Comparison of ENCODE assay signal across 15 cellular contexts in the genomic region with DNA sequence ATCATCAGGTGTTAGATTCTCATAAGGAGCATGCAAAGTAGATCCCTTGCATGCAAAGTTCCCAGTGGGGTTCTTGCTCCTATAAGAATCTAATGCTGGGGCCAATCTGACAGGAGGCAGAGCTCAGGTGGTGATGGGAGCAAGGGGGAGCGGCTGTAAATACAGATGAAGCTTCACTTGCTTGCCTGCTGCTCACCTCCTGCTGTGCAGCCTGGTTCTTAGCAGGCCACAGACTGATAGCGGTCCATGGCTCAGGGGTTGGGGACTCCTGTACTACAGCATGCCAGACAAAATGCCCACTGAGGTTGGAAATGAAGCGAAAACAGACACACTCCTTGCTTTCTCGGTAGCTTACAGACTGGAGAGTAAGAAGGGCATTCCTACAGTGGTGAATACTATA.
"Had no signal": no experiment of that assay in that cellular context is flagged by ENCODE, and none has a peak within 500 bp of the region (broad histone marks: within the 10 kb centered on the region; RNA-seq: fewer than 3 reads in every experiment).

No MANE protein-coding gene starts in this region.

- H3K4me1 Mint-ChIP-seq: stimulated activated naive CD8-positive, alpha-beta T cell treated with anti-CD3 and anti-CD28 coated beads, Interleukin-15, amount 100 ng/mL, for 72 hours had no signal

- H3K27me3 Mint-ChIP-seq: activated CD8-positive, alpha-beta T cell treated with anti-CD3 and anti-CD28 coated beads for 36 hours; stimulated activated naive CD8-positive, alpha-beta T cell treated with anti-CD3 and anti-CD28 coated beads, Interleukin-15, amount 100 ng/mL, for 72 hours had no signal

- ATAC-seq: activated CD8-positive, alpha-beta T cell treated with anti-CD3 and anti-CD28 coated beads for 36 hours; gastrocnemius medialis; stimulated activated naive CD8-positive, alpha-beta T cell treated with anti-CD3 and anti-CD28 coated beads, Interleukin-15, amount 100 ng/mL, for 72 hours; upper lobe of right lung had no signal

- H3K36me3 Mint-ChIP-seq: mesothelial cell of epicardium had no signal

- H3K36me3 ChIP-seq: ascending aorta, gastrocnemius medialis, upper lobe of right lung had no signal

- H3K4me3 ChIP-seq: ascending aorta, gastrocnemius medialis, hepatocyte, testis, upper lobe of right lung had no signal

- H3K27ac Mint-ChIP-seq: activated CD8-positive, alpha-beta T cell treated with anti-CD3 and anti-CD28 coated beads for 36 hours; activated T-helper 1 cell treated with anti-CD3 and anti-CD28 coated beads, Interleukin-12 subunit alpha, Interleukin-12 subunit beta, Interleukin-2, Interleukin-4 antibody, amounts not matched to agents 30 ng/mL and 10 ng/mL and 1 ng/mL, durations not matched to agents 14 hours and 24 hours and 36 hours; mesothelial cell of epicardium; T-helper 2 cell treated with Interferon-gamma antibody and Interleukin-4, amounts not matched to agents 5 μg/mL and 100 μg/mL, for 36 hours had no signal

- H3K4me1 ChIP-seq: ascending aorta, gastrocnemius medialis, testis, upper lobe of right lung had no signal

- H3K9me3 Mint-ChIP-seq: activated CD8-positive, alpha-beta T cell treated with anti-CD3 and anti-CD28 coated beads for 36 hours; activated T-helper 1 cell treated with anti-CD3 and anti-CD28 coated beads, Interleukin-12 subunit alpha, Interleukin-12 subunit beta, Interleukin-2, Interleukin-4 antibody, amounts not matched to agents 30 ng/mL and 10 ng/mL and 1 ng/mL, durations not matched to agents 14 hours and 24 hours and 36 hours; T-helper 2 cell treated with Interferon-gamma antibody and Interleukin-4, amounts not matched to agents 5 μg/mL and 100 μg/mL, for 36 hours had no signal

- DNase-seq: activated CD8-positive, alpha-beta T cell treated with anti-CD3 and anti-CD28 coated beads for 36 hours; activated naive CD4-positive, alpha-beta T cell; gastrocnemius medialis; kidney glomerular epithelial cell; posterior cingulate gyrus; stimulated activated CD4-positive, alpha-beta T cell treated with anti-CD3 and anti-CD28 coated beads, Interleukin-15, amount 100 ng/mL, for 24 hours; stimulated activated CD4-positive, alpha-beta T cell treated with anti-CD3 and anti-CD28 coated beads, Interleukin-4, amount 100 ng/mL, for 24 hours; stimulated activated naive CD8-positive, alpha-beta T cell treated with anti-CD3 and anti-CD28 coated beads, Interleukin-15, amount 100 ng/mL, for 72 hours; testis; upper lobe of right lung had no signal

- H3K27ac ChIP-seq: ascending aorta, gastrocnemius medialis, hepatocyte, testis, upper lobe of right lung had no signal

- H3K27me3 ChIP-seq: ascending aorta, gastrocnemius medialis, hepatocyte, testis, upper lobe of right lung had no signal

- H3K9me3 ChIP-seq: ascending aorta, gastrocnemius medialis, testis, upper lobe of right lung had no signal

- H3K4me3 Mint-ChIP-seq: activated CD8-positive, alpha-beta T cell treated with anti-CD3 and anti-CD28 coated beads for 36 hours; activated T-helper 1 cell treated with anti-CD3 and anti-CD28 coated beads, Interleukin-12 subunit alpha, Interleukin-12 subunit beta, Interleukin-2, Interleukin-4 antibody, amounts not matched to agents 30 ng/mL and 10 ng/mL and 1 ng/mL, durations not matched to agents 14 hours and 24 hours and 36 hours; mesothelial cell of epicardium; stimulated activated naive CD8-positive, alpha-beta T cell treated with anti-CD3 and anti-CD28 coated beads, Interleukin-15, amount 100 ng/mL, for 72 hours; T-helper 2 cell treated with Interferon-gamma antibody and Interleukin-4, amounts not matched to agents 5 μg/mL and 100 μg/mL, for 36 hours had no signal
